ENCODE assay signal across 15 cellular contexts in genomic region chr16:30524575-30525571, GRCh38. TPM values are rescaled to one million over a fixed set of nuclear protein-coding genes. Genes with fewer than 3 reads are reported as not detected.
DNase-seq lines count a peak whose midpoint lies in the region; ATAC-seq, FAIRE-seq and TF ChIP-seq lines count a peak whose summit lies in the region.
"Had no signal": no experiment of that assay in that cellular context is flagged by ENCODE, and none has a peak within 500 bp of the region (broad histone marks: within the 10 kb centered on the region; RNA-seq: fewer than 3 reads in every experiment).

No MANE protein-coding gene starts in this region.

- H3K27ac ChIP-seq in HEK293 (ENCODE audit: extremely low read depth, low read depth, low read length) (no peak overlapping the region), astrocyte (ENCODE audit: low read depth, low read length) (no peak overlapping the region)

- H2AFZ ChIP-seq in astrocyte (ENCODE audit: low read depth, low read length): no peak overlapping the region

- POLR2A ChIA-PET in HEK293 (lab: Yijun Ruan, JAX): interaction anchor here (0.6 to 2.1 kb wide), 15 partner anchors 10 to 474 kb away, joined by 3 to 9 read pairs (median 4); partner anchors contain the start of genes CD2BP2, DCTPP1, TBX6 and ZNF688

- no peaks in the 10 kb centered on the region for H3K9me3 ChIP-seq in HEK293 (ENCODE audit: control insufficient read depth, insufficient read depth, low read depth, low read length)
- H3K9me3 ChIP-seq in astrocyte (ENCODE audit: insufficient read depth, low read depth, low read length): no peaks in the 10 kb centered on the region
- H3K9me3 ChIP-seq: colonic mucosa had no signal

- no peak for ATAC-seq in HG02973 (IDR thresholded peaks at IDR 0.05; ENCODE audit: unreplicated experiment)
- ATAC-seq: esophagus mucosa, left colon had no signal

- H3K36me3 ChIP-seq in HEK293 (ENCODE audit: control insufficient read depth in 2 of 2, insufficient read depth in 1 of 2, low read length in 2 of 2) (peaks cover 0 to 14% of the 10 kb centered on the region in 2 experiments; a peak in 1 of 3 replicates), astrocyte (ENCODE audit: insufficient read depth, low read length) (no peaks in the 10 kb centered on the region)
- H3K36me3 ChIP-seq: colonic mucosa had no signal

- peaks cover 17% of the 10 kb centered on the region for H3K36me3 Mint-ChIP-seq in T-helper 1 cell treated with Interleukin-12 subunit alpha and Interleukin-12 subunit beta and Interleukin-4 antibody, amounts not matched to agents 30 μg/mL and 1 μg/mL, for 36 hours (ENCODE audit: low read depth)
- H3K36me3 Mint-ChIP-seq in astrocyte (ENCODE audit: low read depth, unreplicated experiment) (no peaks in the 10 kb centered on the region), neural crest cell (ENCODE audit: low read depth) (no peaks in the 10 kb centered on the region)

- H3K27me3 ChIP-seq in astrocyte (ENCODE audit: insufficient read depth, low read length): no peaks in the 10 kb centered on the region
- H3K27me3 ChIP-seq: colonic mucosa had no signal

- TF ChIP-seq CTCF in HEK293 (tag by site-specific recombination; IDR thresholded peaks at IDR 0.05) (no peak), astrocyte (IDR thresholded peaks at IDR 0.05; ENCODE audit: insufficient read depth, low read depth, low read length) (no peak), neural crest cell (conservative IDR thresholded peaks at IDR 0.05) (no peak)

- peak overlapping the region; percentile 99 for H3K4me2 ChIP-seq in astrocyte (ENCODE audit: low read length)

- H3K27ac Mint-ChIP-seq in T-helper 1 cell treated with Interleukin-12 subunit alpha and Interleukin-12 subunit beta and Interleukin-4 antibody, amounts not matched to agents 30 μg/mL and 1 μg/mL, for 36 hours: no peak overlapping the region
- no peak overlapping the region for H3K27ac Mint-ChIP-seq in astrocyte (ENCODE audit: unreplicated experiment)
- no peak overlapping the region for H3K27ac Mint-ChIP-seq in neural crest cell (ENCODE audit: unreplicated experiment)

- H3K4me3 ChIP-seq in HEK293 (ENCODE audit: low read depth, low read length) (no peak overlapping the region), astrocyte (ENCODE audit: insufficient read depth, low read depth, low read length) (no peak overlapping the region)

- H3K79me2 ChIP-seq in astrocyte (ENCODE audit: insufficient read depth, low read length): peaks cover 6% of the 10 kb centered on the region

- no peak for FAIRE-seq in astrocyte (lab: Jason Lieb, UNC)
- FAIRE-seq: A204.1 had no signal

- H3K27me3 Mint-ChIP-seq in T-helper 1 cell treated with Interleukin-12 subunit alpha and Interleukin-12 subunit beta and Interleukin-4 antibody, amounts not matched to agents 30 μg/mL and 1 μg/mL, for 36 hours (ENCODE audit: low read depth): no peaks in the 10 kb centered on the region
- H3K27me3 Mint-ChIP-seq in astrocyte (ENCODE audit: low read depth, unreplicated experiment) (peaks cover under 1% of the 10 kb centered on the region), neural crest cell (ENCODE audit: low read depth) (no peaks in the 10 kb centered on the region)

- H3K4me3 Mint-ChIP-seq in T-helper 1 cell treated with Interleukin-12 subunit alpha and Interleukin-12 subunit beta and Interleukin-4 antibody, amounts not matched to agents 30 μg/mL and 1 μg/mL, for 36 hours: peak overlapping the region; percentile 44
- H3K4me3 Mint-ChIP-seq in astrocyte (ENCODE audit: unreplicated experiment) (peak overlapping the region; percentile 40), neural crest cell (peak overlapping the region; percentile 73)

- DNase-seq in T-helper 1 cell (no peak), astrocyte (ENCODE audit: low read depth) (no peak), neural crest cell (ENCODE audit: low read depth, low spot score) (no peak), kidney glomerular epithelial cell (lab: John Stamatoyannopoulos, UW) (no peak), SK-N-DZ (ENCODE audit: low spot score) (no peak)
- DNase-seq: activated CD4-positive, alpha-beta T cell treated with anti-CD3 and anti-CD28 coated beads for 4 hours; colonic mucosa; IMR-90; left colon; NCI-H1417 treated with DMSO at 0.1 percent for 48 hours had no signal

- H3K9ac ChIP-seq in astrocyte (ENCODE audit: low read length): no peak overlapping the region

- H3K4me1 ChIP-seq in HEK293 (ENCODE audit: control insufficient read depth, insufficient read depth, low read length): peaks cover 9% of the 10 kb centered on the region
- H3K4me1 ChIP-seq in astrocyte (ENCODE audit: insufficient read depth, low read length): peaks cover 5% of the 10 kb centered on the region
- H3K4me1 ChIP-seq: colonic mucosa had no signal

- H3K9me3 Mint-ChIP-seq in T-helper 1 cell treated with Interleukin-12 subunit alpha and Interleukin-12 subunit beta and Interleukin-4 antibody, amounts not matched to agents 30 μg/mL and 1 μg/mL, for 36 hours: no peaks in the 10 kb centered on the region
- H3K9me3 Mint-ChIP-seq in astrocyte (ENCODE audit: unreplicated experiment) (no peaks in the 10 kb centered on the region), neural crest cell (no peaks in the 10 kb centered on the region)

- H3K4me1 Mint-ChIP-seq in T-helper 1 cell treated with Interleukin-12 subunit alpha and Interleukin-12 subunit beta and Interleukin-4 antibody, amounts not matched to agents 30 μg/mL and 1 μg/mL, for 36 hours (ENCODE audit: low read depth): peaks cover 17% of the 10 kb centered on the region
- H3K4me1 Mint-ChIP-seq in astrocyte (ENCODE audit: low read depth, unreplicated experiment) (peaks cover 4% of the 10 kb centered on the region), neural crest cell (peaks cover 18% of the 10 kb centered on the region)

- CTCF ChIA-PET in HEK293 (lab: Yijun Ruan, JAX): interaction anchor here (0.6 to 1.3 kb wide), 3 partner anchors 11 to 250 kb away, joined by 3 to 9 read pairs (median 3); partner anchors contain the start of gene ZNF747

- H4K20me1 ChIP-seq in astrocyte (ENCODE audit: insufficient read depth, low read length): no peaks in the 10 kb centered on the region

TF ChIP-seq in HEK293, 187 proteins besides CTCF, POLR2A, EP300 and RAD21:
- TF ChIP-seq ZBTB26 (tag by site-specific recombination; optimal IDR thresholded peaks at IDR 0.05) (peak; percentile 5), ZNF394 (tag by site-specific recombination; IDR thresholded peaks at IDR 0.05; ENCODE audit: borderline replicate concordance) (0 out of 2 replicates have a peak, but pooled peaks have one; percentile 75), ZNF624 (tag by site-specific recombination; IDR thresholded peaks at IDR 0.05) (no peak), KLF1 (tag by site-specific recombination; IDR thresholded peaks at IDR 0.05) (0 out of 2 replicates have a peak, but pooled peaks have one; percentile 5), SCRT2 (tag by site-specific recombination; IDR thresholded peaks at IDR 0.05) (peak; percentile 48; the same call in 1 of the 2 replicates), ZNF768 (tag by site-specific recombination; IDR thresholded peaks at IDR 0.05) (peak; percentile 31; the same call in 1 of the 2 replicates), ZNF600 (tag by site-specific recombination; IDR thresholded peaks at IDR 0.05) (peak; percentile 62), ZIC2 (tag by site-specific recombination; IDR thresholded peaks at IDR 0.05) (peak; percentile 38), ZNF202 (tag by site-specific recombination; IDR thresholded peaks at IDR 0.05; ENCODE audit: borderline replicate concordance) (no peak), ZNF645 (tag by site-specific recombination; IDR thresholded peaks at IDR 0.05) (peak; percentile 48; the same call in 1 of the 2 replicates), ZNF626 (tag by site-specific recombination; IDR thresholded peaks at IDR 0.05) (no peak)

RNA-seq across cellular contexts. Expression of gene ZNF768, which starts 1.5 kb away (rescaled TPM):
- total RNA-seq in astrocyte (23.1 and 26.6 TPM in 2 replicates), neural crest cell (64.0 and 68.5 TPM in 2 replicates)
- 70.5 and 90.0 TPM in 2 replicates for polyA plus RNA-seq in SK-N-DZ (2014; cell fraction: cytosol; rRNA removed)
- polyA plus RNA-seq in SK-N-DZ (2014; cell fraction: nucleus; rRNA removed): 52.0 and 65.3 TPM in 2 replicates

RNA-seq across cellular contexts. Expression of gene ZNF747, which starts 9.8 kb away (rescaled TPM):
- total RNA-seq in astrocyte: 5.2 and 6.6 TPM in 2 replicates
- 10.5 and 11.3 TPM in 2 replicates for total RNA-seq in neural crest cell
- polyA plus RNA-seq in SK-N-DZ (2014; cell fraction: cytosol; rRNA removed): 16.9 and 17.1 TPM in 2 replicates
- 8.8 and 9.3 TPM in 2 replicates for polyA plus RNA-seq in SK-N-DZ (2014; cell fraction: nucleus; rRNA removed)

RNA-seq across cellular contexts. Expression of gene ZNF764, which starts 33.3 kb away (rescaled TPM):
- total RNA-seq in astrocyte (6.9 and 8.5 TPM in 2 replicates), neural crest cell (20.7 and 22.3 TPM in 2 replicates)
- 18.1 and 19.4 TPM in 2 replicates for polyA plus RNA-seq in SK-N-DZ (2014; cell fraction: cytosol; rRNA removed)
- polyA plus RNA-seq in SK-N-DZ (2014; cell fraction: nucleus; rRNA removed): 13.6 and 21.7 TPM in 2 replicates

RNA-seq across cellular contexts. Expression of gene ZNF688, which starts 46.6 kb away (rescaled TPM):
- 5.4 and 5.9 TPM in 2 replicates for total RNA-seq in astrocyte
- 13.4 and 14.3 TPM in 2 replicates for total RNA-seq in neural crest cell
- 13.2 and 13.5 TPM in 2 replicates for polyA plus RNA-seq in SK-N-DZ (2014; cell fraction: cytosol; rRNA removed)
- polyA plus RNA-seq in SK-N-DZ (2014; cell fraction: nucleus; rRNA removed): 18.9 and 19.3 TPM in 2 replicates

RNA-seq across cellular contexts. Expression of gene ITGAL, which starts 52.3 kb away (rescaled TPM):
- total RNA-seq in astrocyte (0.23 TPM in 1 of 2 replicates, not detected in the other), neural crest cell (not detected in 2 replicates)
- polyA plus RNA-seq in SK-N-DZ (2014; cell fraction: cytosol; rRNA removed): not detected in 2 replicates
- 0.14 TPM in 1 of 2 replicates, not detected in the other for polyA plus RNA-seq in SK-N-DZ (2014; cell fraction: nucleus; rRNA removed)
- total RNA-seq: IMR-90 had no signal
- polyA plus RNA-seq: IMR-90 had no signal
